In genomic region chr6:44249082-44249748, GRCh38 we compare ENCODE assay signal across 10 cellular contexts. TPM values are rescaled to one million over a fixed set of nuclear protein-coding genes. Genes with fewer than 3 reads are reported as not detected.
DNase-seq lines count a peak whose midpoint lies in the region; ATAC-seq and TF ChIP-seq lines count a peak whose summit lies in the region.
"Had no signal": no experiment of that assay in that cellular context is flagged by ENCODE, and none has a peak within 500 bp of the region (broad histone marks: within the 10 kb centered on the region; RNA-seq: fewer than 3 reads in every experiment).

No MANE protein-coding gene starts in this region.

- peaks cover 0 to 8% (median 0%) of the 10 kb centered on the region in 8 donors for H3K9me3 Mint-ChIP-seq in CD4-positive, alpha-beta memory T cell
- no peaks in the 10 kb centered on the region for H3K9me3 Mint-ChIP-seq in neural crest cell

- POLR2A ChIA-PET in CD4-positive, alpha-beta memory T cell (lab: Charles Lee; ENCODE audit: partially characterized antibody) = interaction anchor here (1.3 to 6.3 kb wide), 5 partner anchors 8 to 77 kb away, joined by 3 to 217 read pairs (median 71); partner anchors contain the start of genes NFKBIE and SLC35B2

- no peaks in the 10 kb centered on the region for H3K27me3 ChIP-seq in CD4-positive, alpha-beta memory T cell (ENCODE audit: insufficient read depth, low read length)
- H3K27me3 ChIP-seq in dorsolateral prefrontal cortex = no peaks in the 10 kb centered on the region
- H3K27me3 ChIP-seq: upper lobe of left lung had no signal

- intact Hi-C loops in CD4-positive, alpha-beta memory T cell (cut with micrococcal nuclease) = loop anchor here (5.0 kb wide), 1 partner anchor 612 kb away; the partner anchor contains the start of gene MAD2L1BP
- intact Hi-C loops in dorsolateral prefrontal cortex (cut with DNase I) = no loop called here

- H3K27ac Mint-ChIP-seq in CD4-positive, alpha-beta memory T cell = peak overlapping the region in 6 of 7 donors; percentile 90 to 99 (median 99)
- H3K27ac Mint-ChIP-seq in neural crest cell (ENCODE audit: unreplicated experiment) = no peak overlapping the region

- peak overlapping the region; percentile 97 to 100 (median 99) for H3K4me3 Mint-ChIP-seq in CD4-positive, alpha-beta memory T cell
- peak overlapping the region; percentile 100 for H3K4me3 Mint-ChIP-seq in neural crest cell

- CTCF ChIA-PET in CD4-positive, alpha-beta memory T cell (lab: Charles Lee; ENCODE audit: partially characterized antibody) = interaction anchor here (5.5 kb wide), 1 partner anchor 6 kb away, joined by 68 read pairs; the partner anchor contains the start of gene SLC35B2

- no peak overlapping the region for H3K4me3 ChIP-seq in CD4-positive, alpha-beta memory T cell (ENCODE audit: low read length in 2 of 2)
- peak overlapping the region in 56 of 59 donors; percentile 10 to 100 (median 94) for H3K4me3 ChIP-seq in dorsolateral prefrontal cortex

- H3K27me3 Mint-ChIP-seq in CD4-positive, alpha-beta memory T cell = peaks cover 2 to 4% of the 10 kb centered on the region in 2 donors
- H3K27me3 Mint-ChIP-seq in neural crest cell (ENCODE audit: low read depth) = peaks cover 24% of the 10 kb centered on the region

- H3K4me1 ChIP-seq in CD4-positive, alpha-beta memory T cell (ENCODE audit: insufficient read depth, low read length) = peaks cover 33% of the 10 kb centered on the region

- TF ChIP-seq CTCF in dorsolateral prefrontal cortex (IDR thresholded peaks at IDR 0.05 in 54 of 56, conservative IDR thresholded peaks at IDR 0.05 in 2 of 56; ENCODE audit: low read depth in 1 of 56, partially characterized antibody in 56 of 56) = no peak
- no peak for TF ChIP-seq CTCF in neural crest cell (conservative IDR thresholded peaks at IDR 0.05)

- peaks cover 32 to 81% (median 49%) of the 10 kb centered on the region in 4 donors for H3K4me1 Mint-ChIP-seq in CD4-positive, alpha-beta memory T cell
- H3K4me1 Mint-ChIP-seq in neural crest cell = peaks cover 75% of the 10 kb centered on the region

- H3K36me3 Mint-ChIP-seq in CD4-positive, alpha-beta memory T cell = peaks cover 50 to 79% of the 10 kb centered on the region in 2 donors
- peaks cover 52% of the 10 kb centered on the region for H3K36me3 Mint-ChIP-seq in neural crest cell (ENCODE audit: low read depth)

- no peak for ATAC-seq in HG02852 (IDR thresholded peaks at IDR 0.05; ENCODE audit: unreplicated experiment)
- no peak for ATAC-seq in GM21825 (IDR thresholded peaks at IDR 0.05; ENCODE audit: unreplicated experiment)

- H3K36me3 ChIP-seq in CD4-positive, alpha-beta memory T cell (ENCODE audit: insufficient read depth, low read length) = peaks cover 50% of the 10 kb centered on the region

- DNase-seq in CD4-positive, alpha-beta memory T cell = no peak
- peak; percentile 25 for DNase-seq in NAMALWA (ENCODE audit: low spot score)
- DNase-seq in dorsolateral prefrontal cortex = no peak
- DNase-seq in neural crest cell (ENCODE audit: low read depth, low spot score) = no peak
- no peak for DNase-seq in RPMI8226
- DNase-seq in DMS 273 treated with DMSO at 0.1 percent for 48 hours (lab: John Stamatoyannopoulos, UW) = no peak
- DNase-seq: activated CD4-positive, alpha-beta T cell treated with anti-CD3 and anti-CD28 coated beads for 1 hour; upper lobe of left lung had no signal

- peak overlapping the region; percentile 97 for H3K27ac ChIP-seq in CD4-positive, alpha-beta memory T cell (ENCODE audit: low read depth, low read length)
- H3K27ac ChIP-seq in dorsolateral prefrontal cortex = peak overlapping the region in 41 of 59 donors; percentile 2 to 100 (median 100)

- H3K9me3 ChIP-seq in CD4-positive, alpha-beta memory T cell (ENCODE audit: control insufficient read depth in 1 of 2, low read length in 2 of 2) = no peaks in the 10 kb centered on the region
- H3K9me3 ChIP-seq: upper lobe of left lung had no signal

RNA-seq across cellular contexts. Expression of gene HSP90AB1, which starts 2.3 kb away (rescaled TPM):
- total RNA-seq in CD4-positive, alpha-beta memory T cell = 100 to 1,000 TPM; 303 to 324 TPM
- polyA plus RNA-seq in CD4-positive, alpha-beta memory T cell = 100 to 1,000 TPM; 384 to 432 TPM
- total RNA-seq in dorsolateral prefrontal cortex (1,000 to 10,000 TPM in 53 of 120 experiments, 100 to 1,000 TPM in 67; 482 to 1,543 (median 963) TPM), neural crest cell (1,508 and 1,541 TPM in 2 replicates)

RNA-seq across cellular contexts. Expression of gene SLC35B2, which starts 8.1 kb away (rescaled TPM):
- 10 to 100 TPM; 20.7 to 20.9 TPM for total RNA-seq in CD4-positive, alpha-beta memory T cell
- 10 to 100 TPM; 41.6 to 65.3 TPM for polyA plus RNA-seq in CD4-positive, alpha-beta memory T cell
- total RNA-seq in dorsolateral prefrontal cortex (10 to 100 TPM in 119 of 120 experiments, 1 to 10 TPM in 1; 9.6 to 55.6 (median 23.9) TPM), neural crest cell (70.5 and 77.7 TPM in 2 replicates)

RNA-seq across cellular contexts. Expression of gene NFKBIE, which starts 16.1 kb away (rescaled TPM):
- 10 to 100 TPM; 12.7 to 15.0 TPM for total RNA-seq in CD4-positive, alpha-beta memory T cell
- 1 to 10 TPM; 8.0 to 8.3 TPM for polyA plus RNA-seq in CD4-positive, alpha-beta memory T cell
- total RNA-seq in dorsolateral prefrontal cortex (10 to 100 TPM in 13 of 120 experiments, 1 to 10 TPM in 107; 2.9 to 14.4 (median 7.5) TPM), neural crest cell (16.1 and 20.2 TPM in 2 replicates)

RNA-seq across cellular contexts. Expression of gene TMEM151B, which starts 21.0 kb away (rescaled TPM):
- total RNA-seq in CD4-positive, alpha-beta memory T cell = not detected
- not detected for polyA plus RNA-seq in CD4-positive, alpha-beta memory T cell
- total RNA-seq in dorsolateral prefrontal cortex (100 to 1,000 TPM in 60 of 120 experiments, 10 to 100 TPM in 60; 28.3 to 159 (median 100) TPM), neural crest cell (19.0 and 21.2 TPM in 2 replicates)
- total RNA-seq: upper lobe of left lung had no signal

RNA-seq across cellular contexts. Expression of gene SLC29A1, which starts 25.8 kb away (rescaled TPM):
- total RNA-seq in CD4-positive, alpha-beta memory T cell = 1 to 10 TPM; 2.1 to 3.1 TPM
- 1 to 10 TPM; 3.4 to 3.7 TPM for polyA plus RNA-seq in CD4-positive, alpha-beta memory T cell
- total RNA-seq in dorsolateral prefrontal cortex (10 to 100 TPM; 22.4 to 79.8 (median 47.2) TPM), neural crest cell (54.8 and 55.0 TPM in 2 replicates)

Comparison
In these comparisons a context has a peak if more than half of its experiments do, and no peak if none do; other contexts are left out.
1. H3K4me3 ChIP-seq: peak in dorsolateral prefrontal cortex (56 of 59); none in CD4-positive, alpha-beta memory T cell (0 of 2).